Comparison of ENCODE assay signal across 8 cellular contexts in genomic region chr17:59330314-59330942, GRCh38. TPM values are rescaled to one million over a fixed set of nuclear protein-coding genes. Genes with fewer than 3 reads are reported as not detected.
A peak's percentile ranks its signal among the peaks of the same experiment; 100 is the strongest.
DNase-seq lines count a peak whose midpoint lies in the region; ATAC-seq, FAIRE-seq and TF ChIP-seq lines count a peak whose summit lies in the region.

No MANE protein-coding gene starts in this region.

- intact Hi-C loops in adrenal gland (cut with DNase I), result loop anchor here (5.0 to 10.0 kb wide), 2 partner anchors 37 to 64 kb away; no protein-coding TSS in a partner anchor
- intact Hi-C loops in kidney (cut with DNase I), result no loop called here
- intact Hi-C loops in spleen (cut with DNase I; ENCODE audit: low total_unique reads), result loop anchor here (10.0 kb wide), 1 partner anchor 54 kb away; no protein-coding TSS in a partner anchor

- WGBS in adrenal gland, 4 donors, result 16 to 19% (median 18%) methylated on average over 14 of the region's 14 CpGs
- 27 to 35% (median 30%) methylated on average over 14 of the region's 14 CpGs for WGBS in spleen, 5 donors

- H3K27me3 ChIP-seq in adrenal gland (no peaks in the 10 kb centered on the region), spleen (replicated peaks in 1 of 7) (no peaks in the 10 kb centered on the region)

- H3K9ac ChIP-seq in kidney (ENCODE audit: low read length in 2 of 2), result peak overlapping the region; percentile 21 to 27

- peak overlapping the region in 1 of 4 donors; percentile 95 for H3K4me3 ChIP-seq in adrenal gland
- peak overlapping the region; percentile 30 to 69 for H3K4me3 ChIP-seq in kidney (ENCODE audit: low read length in 2 of 2)
- H3K4me3 ChIP-seq in spleen, result peak overlapping the region in 5 of 8 donors; percentile 92 to 99 (median 99)

- H3K9me3 Mint-ChIP-seq in activated CD4-positive, alpha-beta T cell treated with anti-CD3 and anti-CD28 coated beads, Interleukin-2, amount 10 ng/mL, durations not matched to agents 7 days and 5 days, result no peaks in the 10 kb centered on the region

- peaks cover 65% of the 10 kb centered on the region for H3K4me1 Mint-ChIP-seq in activated CD4-positive, alpha-beta T cell treated with anti-CD3 and anti-CD28 coated beads, Interleukin-2, amount 10 ng/mL, durations not matched to agents 7 days and 5 days

- POLR2A ChIA-PET in activated CD4-positive, alpha-beta T cell treated with anti-CD3 and anti-CD28 coated beads, Interleukin-2, amount 10 ng/mL, durations not matched to agents 7 days and 5 days (lab: Charles Lee), result interaction anchor here (0.8 kb wide), 1 partner anchor 109 kb away, joined by 3 read pairs; no protein-coding TSS in a partner anchor

- peak; percentile 15 for DNase-seq in activated CD4-positive, alpha-beta T cell treated with anti-CD3 and anti-CD28 coated beads, Interleukin-2, amount 10 ng/mL, durations not matched to agents 7 days and 5 days
- no peak for DNase-seq in activated CD4-positive, alpha-beta T cell treated with anti-CD3 and anti-CD28 coated beads for 48 hours
- DNase-seq in adrenal gland (peak; percentile 70 to 90 (median 85)), kidney (peak; percentile 90), spleen (peak; percentile 75), AG08396 (ENCODE audit: low spot score) (no peak), mesenteric fat pad (ENCODE audit: low spot score) (no peak)

- H3K36me3 ChIP-seq in adrenal gland (replicated peaks in 1 of 2), result no peaks in the 10 kb centered on the region
- H3K36me3 ChIP-seq in kidney (ENCODE audit: control insufficient read depth in 1 of 2, insufficient read depth in 2 of 2, low read length in 2 of 2), result no peaks in the 10 kb centered on the region
- no peaks in the 10 kb centered on the region for H3K36me3 ChIP-seq in spleen

- CTCF ChIA-PET in activated CD4-positive, alpha-beta T cell treated with anti-CD3 and anti-CD28 coated beads, Interleukin-2, amount 10 ng/mL, durations not matched to agents 7 days and 5 days (lab: Charles Lee), result interaction anchor here (0.9 to 4.3 kb wide), 12 partner anchors 8 to 111 kb away, joined by 3 to 31 read pairs (median 6); no protein-coding TSS in a partner anchor

- peak overlapping the region; percentile 37 for H3K4me3 Mint-ChIP-seq in activated CD4-positive, alpha-beta T cell treated with anti-CD3 and anti-CD28 coated beads, Interleukin-2, amount 10 ng/mL, durations not matched to agents 7 days and 5 days

- no peaks in the 10 kb centered on the region for H3K9me3 ChIP-seq in adrenal gland (replicated peaks in 1 of 3)
- no peaks in the 10 kb centered on the region for H3K9me3 ChIP-seq in kidney (ENCODE audit: control insufficient read depth in 1 of 2, low read length in 2 of 2)
- H3K9me3 ChIP-seq in spleen, result no peaks in the 10 kb centered on the region

- TF ChIP-seq POLR2A in adrenal gland (IDR thresholded peaks at IDR 0.05), result peak in 1 of 2 donors; percentile 72
- TF ChIP-seq POLR2A in spleen (IDR thresholded peaks at IDR 0.05), result no peak

- no peak for TF ChIP-seq CTCF in adrenal gland (IDR thresholded peaks at IDR 0.05)
- no peak for TF ChIP-seq CTCF in kidney (IDR thresholded peaks at IDR 0.05; ENCODE audit: borderline replicate concordance, extremely low read depth, insufficient read depth)
- no peak for TF ChIP-seq CTCF in spleen (IDR thresholded peaks at IDR 0.05 in 8 of 11, conservative IDR thresholded peaks at IDR 0.05 in 3 of 11)

- no peaks in the 10 kb centered on the region for H3K36me3 Mint-ChIP-seq in activated CD4-positive, alpha-beta T cell treated with anti-CD3 and anti-CD28 coated beads, Interleukin-2, amount 10 ng/mL, durations not matched to agents 7 days and 5 days (ENCODE audit: low read depth)

- ATAC-seq in GM19395 (IDR thresholded peaks at IDR 0.05; ENCODE audit: unreplicated experiment), result no peak

- H3K4me1 ChIP-seq in adrenal gland (replicated peaks in 1 of 2) (peaks cover 31 to 35% of the 10 kb centered on the region in 2 donors), kidney (ENCODE audit: control insufficient read depth in 1 of 2, insufficient read depth in 1 of 2, low read depth in 1 of 2, low read length in 2 of 2) (peaks cover 32 to 38% of the 10 kb centered on the region in 2 donors), spleen (peaks cover 28 to 72% (median 56%) of the 10 kb centered on the region in 6 donors)

- H3K27ac ChIP-seq in adrenal gland, result peak overlapping the region; percentile 15 to 95 (median 94)
- H3K27ac ChIP-seq in kidney (ENCODE audit: low read depth in 2 of 2, low read length in 2 of 2), result peak overlapping the region; percentile 97
- peak overlapping the region; percentile 67 to 95 (median 92) for H3K27ac ChIP-seq in spleen

- no peaks in the 10 kb centered on the region for H3K27me3 Mint-ChIP-seq in activated CD4-positive, alpha-beta T cell treated with anti-CD3 and anti-CD28 coated beads, Interleukin-2, amount 10 ng/mL, durations not matched to agents 7 days and 5 days

- peak overlapping the region; percentile 85 for H3K27ac Mint-ChIP-seq in activated CD4-positive, alpha-beta T cell treated with anti-CD3 and anti-CD28 coated beads, Interleukin-2, amount 10 ng/mL, durations not matched to agents 7 days and 5 days

- FAIRE-seq in kidney (lab: Jason Lieb, UNC), result no peak

RNA-seq across cellular contexts. Expression of gene YPEL2, which starts 1.0 kb away (rescaled TPM):
- 10 to 100 TPM in 1 of 2 experiments, 1 to 10 TPM in 1; 9.4 to 13.2 TPM for total RNA-seq in activated CD4-positive, alpha-beta T cell treated with anti-CD3 and anti-CD28 coated beads, Interleukin-2, amount 10 ng/mL, durations not matched to agents 7 days and 5 days
- total RNA-seq in adrenal gland, result 10 to 100 TPM in 7 of 8 donors, 1 to 10 TPM in 1; 5.8 to 33.5 (median 28.4) TPM
- 1 to 10 TPM; 6.0 to 7.9 (median 6.1) TPM for polyA plus RNA-seq in adrenal gland
- 53.6 TPM for total RNA-seq in kidney
- 9.0 TPM for polyA plus RNA-seq in kidney (ENCODE audit: insufficient read depth, low read depth, low replicate concordance)
- total RNA-seq in spleen, result 10 to 100 TPM; 24.6 to 45.6 (median 36.2) TPM
- polyA plus RNA-seq in spleen, result 1 to 10 TPM; 6.7 to 9.1 (median 9.0) TPM
- total RNA-seq in mesenteric fat pad, result 35.5 TPM

Comparison
In these comparisons a context has a peak if more than half of its experiments do, and no peak if none do; other contexts are left out.
1. DNase-seq: peak in activated CD4-positive, alpha-beta T cell treated with anti-CD3 and anti-CD28 coated beads, Interleukin-2, amount 10 ng/mL, durations not matched to agents 7 days and 5 days (single experiment), adrenal gland (7 of 7), kidney (single experiment) and spleen (single experiment); none in activated CD4-positive, alpha-beta T cell treated with anti-CD3 and anti-CD28 coated beads for 48 hours (single experiment), AG08396 (single experiment) and mesenteric fat pad (single experiment).
2. Peak in every context shown above with its lines, with median percentiles within 50 percentile points of each other: H3K27ac ChIP-seq.